ENCODE assay signal across 20 cellular contexts in genomic region chr16:50531901-50532300, GRCh38. TPM values are rescaled to one million over a fixed set of nuclear protein-coding genes. Genes with fewer than 3 reads are reported as not detected.
"Had no signal": no experiment of that assay in that cellular context is flagged by ENCODE, and none has a peak within 500 bp of the region (broad histone marks: within the 10 kb centered on the region; RNA-seq: fewer than 3 reads in every experiment).

No MANE protein-coding gene starts in this region.

- DNase-seq: cerebellar nuclear complex; dermis blood vessel endothelial cell; effector CD4-positive, alpha-beta T cell; heart right ventricle; hypothalamus; left lung; mesenchymal stem cell; midbrain; naive B cell; occipital lobe; stimulated activated CD4-positive, alpha-beta T cell treated with anti-CD3 and anti-CD28 coated beads, Interleukin-2, amount 100 ng/mL, for 24 hours; stimulated activated CD4-positive, alpha-beta T cell treated with anti-CD3 and anti-CD28 coated beads, Interleukin-4, amount 100 ng/mL, for 4 hours; stimulated activated naive B cell treated with anti-CD40 and anti-IgM and Interleukin-4, amounts not matched to agents 10 μg/mL and 1 μg/mL and 100 μg/mL, for 72 hours; stimulated activated naive CD8-positive, alpha-beta T cell treated with anti-CD3 and anti-CD28 coated beads, Interleukin-15, amount 100 ng/mL, for 72 hours; transverse colon had no signal

- H3K27me3 ChIP-seq: left lung, right lobe of liver, transverse colon had no signal

- H3K9me3 ChIP-seq: prostate gland, right lobe of liver, transverse colon had no signal

- H3K4me1 ChIP-seq: heart right ventricle, left lung, prostate gland, transverse colon had no signal

- ATAC-seq: heart right ventricle; left lung; right lobe of liver; stimulated activated naive B cell treated with anti-CD40 and anti-IgM and Interleukin-4, amounts not matched to agents 10 μg/mL and 1 μg/mL and 100 μg/mL, for 72 hours; stimulated activated naive CD8-positive, alpha-beta T cell treated with anti-CD3 and anti-CD28 coated beads, Interleukin-15, amount 100 ng/mL, for 72 hours had no signal

- H3K36me3 ChIP-seq: heart right ventricle, left lung, prostate gland, right lobe of liver, thoracic aorta, transverse colon had no signal

- H3K4me3 ChIP-seq: heart right ventricle, left lung, lung, prostate gland, right lobe of liver, thoracic aorta, transverse colon had no signal

- H3K27ac ChIP-seq: heart right ventricle, left lung, parathyroid adenoma, prostate gland, right lobe of liver, thoracic aorta, transverse colon had no signal

RNA-seq across cellular contexts. Expression of gene NKD1, which starts 16.3 kb away (rescaled TPM):
- total RNA-seq: dermis blood vessel endothelial cell had no signal
